In the genomic region with DNA sequence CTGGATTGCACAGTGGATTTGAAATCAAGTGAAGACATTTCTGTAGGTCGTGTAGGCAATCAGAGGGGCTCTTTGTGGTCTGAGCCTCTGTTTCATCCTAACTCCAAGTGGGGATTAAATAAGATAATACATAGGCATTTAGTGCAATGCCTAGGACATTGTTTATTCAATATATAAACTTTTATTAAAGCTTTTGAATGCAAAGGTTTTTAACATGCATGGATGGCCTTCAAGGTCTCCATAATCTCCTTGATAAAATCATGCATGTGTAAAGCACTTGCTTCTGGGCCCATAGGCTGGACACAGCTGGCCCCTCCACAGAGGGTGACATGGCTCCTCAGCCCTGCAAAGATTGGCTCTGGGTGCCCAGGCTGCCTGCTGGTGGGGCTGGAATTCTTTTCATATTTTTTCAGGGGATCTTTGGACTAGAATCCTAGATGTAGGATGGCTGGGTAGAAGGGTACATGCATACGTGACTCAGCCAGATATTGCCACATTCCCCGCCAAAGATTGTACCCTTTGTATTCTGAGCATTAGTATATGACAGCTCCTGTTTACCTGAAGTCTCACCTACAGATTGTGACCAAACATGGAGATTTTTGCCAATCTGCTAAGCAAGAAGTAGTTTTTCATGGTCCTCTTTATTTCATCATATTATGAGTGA, we compare ENCODE assay signal across 1 cellular context.
TF ChIP-seq lines count a peak whose summit lies in the region.

No MANE protein-coding gene starts in this region.

TF ChIP-seq in IMR-90, 13 proteins besides CTCF, POLR2A, EP300 and RAD21 (continued from another document):
- TF ChIP-seq MAZ (IDR thresholded peaks at IDR 0.05; ENCODE audit: borderline replicate concordance, low read depth, low read length) (no peak), MAFK (IDR thresholded peaks at IDR 0.05; ENCODE audit: low read depth, low read length) (no peak), SMC3 (IDR thresholded peaks at IDR 0.05; ENCODE audit: low read depth, low read length) (no peak), ELK1 (IDR thresholded peaks at IDR 0.05; ENCODE audit: borderline replicate concordance, low read depth, low read length) (no peak), CHD1 (IDR thresholded peaks at IDR 0.05; ENCODE audit: low read depth, low read length) (no peak)
